9 cellular contexts compared by ENCODE assay signal in the genomic region with DNA sequence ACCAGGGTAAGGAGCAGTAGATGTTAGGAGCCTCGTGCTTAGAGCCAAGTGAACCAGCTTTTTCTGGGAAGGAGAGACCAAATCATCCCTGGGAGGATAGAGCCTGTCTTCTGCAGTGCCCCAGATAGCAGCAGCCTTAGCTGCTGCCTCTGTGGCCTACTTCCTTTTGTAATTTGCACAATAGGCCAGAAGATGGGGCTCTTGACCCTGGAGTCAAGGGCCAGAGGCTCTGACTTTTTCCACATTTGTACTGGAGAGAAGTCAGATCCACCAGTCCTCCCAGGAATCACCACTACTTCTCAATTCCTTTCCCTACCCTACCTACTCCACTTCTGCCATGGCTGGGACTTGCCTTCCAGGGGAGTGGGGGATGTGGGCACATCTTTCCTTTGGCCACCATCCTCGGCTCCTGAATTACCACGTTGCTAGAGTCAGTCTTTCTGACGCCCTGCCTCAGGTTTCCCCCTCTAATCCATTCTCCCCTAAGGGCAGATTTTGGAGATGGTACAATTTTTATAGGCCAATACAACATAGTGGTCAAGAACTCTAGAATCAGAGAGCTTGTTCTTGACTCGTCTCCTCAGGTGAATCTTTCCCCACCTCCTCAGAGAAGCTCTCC. TPM values are rescaled to one million over a fixed set of nuclear protein-coding genes. Genes with fewer than 3 reads are reported as not detected.
DNase-seq lines count a peak whose midpoint lies in the region; ATAC-seq and TF ChIP-seq lines count a peak whose summit lies in the region.
"Had no signal": no experiment of that assay in that cellular context is flagged by ENCODE, and none has a peak within 500 bp of the region (broad histone marks: within the 10 kb centered on the region; RNA-seq: fewer than 3 reads in every experiment).

No MANE protein-coding gene starts in this region.

- TF ChIP-seq CTCF in brain microvascular endothelial cell (IDR thresholded peaks at IDR 0.05; ENCODE audit: low read depth, low read length, missing control alignments): peak; percentile 78

- no peak for ATAC-seq in HG02798 (IDR thresholded peaks at IDR 0.05; ENCODE audit: poor library complexity, unreplicated experiment)

- H3K4me3 ChIP-seq in brain microvascular endothelial cell (ENCODE audit: low read depth, low read length): no peak overlapping the region
- H3K4me3 ChIP-seq: gastrocnemius medialis had no signal

- H3K36me3 ChIP-seq in brain microvascular endothelial cell (replicated peaks): no peaks in the 10 kb centered on the region
- H3K36me3 ChIP-seq: gastrocnemius medialis had no signal

- peaks cover 2% of the 10 kb centered on the region for H3K27me3 ChIP-seq in brain microvascular endothelial cell (replicated peaks)

- no peak overlapping the region for H3K27ac ChIP-seq in brain microvascular endothelial cell
- H3K27ac ChIP-seq: gastrocnemius medialis had no signal

- peak; percentile 60 for DNase-seq in activated CD8-positive, alpha-beta memory T cell treated with anti-CD3 and anti-CD28 coated beads for 24 hours
- no peak for DNase-seq in activated CD8-positive, alpha-beta memory T cell treated with anti-CD3 and anti-CD28 coated beads, Interleukin-2, amount 50 U/mL, for 4 hours
- DNase-seq in NCI-H1092 treated with DMSO at 0.1 percent for 48 hours (lab: John Stamatoyannopoulos, UW) (peak; percentile 34), SK-N-DZ (ENCODE audit: low spot score) (peak; percentile 80), brain microvascular endothelial cell (peak; percentile 45), iris pigment epithelial cell (ENCODE audit: low read depth) (peak; percentile 65)
- peak; percentile 8 for DNase-seq in stimulated activated CD8-positive, alpha-beta memory T cell treated with anti-CD3 and anti-CD28 coated beads, Interleukin-12 subunit alpha, Interleukin-12 subunit beta, amount 100 ng/mL, for 1 hour (ENCODE audit: low read depth)
- DNase-seq: gastrocnemius medialis had no signal

- in situ Hi-C loops in brain microvascular endothelial cell (cut with HindIII; ENCODE audit: low pct_ligation_motif_present, low sequenced_read_pairs): no loop called here

RNA-seq across cellular contexts. Expression of a gene that starts 3.3 kb away (rescaled TPM):
- 18.4 and 19.1 TPM in 2 replicates for polyA plus RNA-seq in SK-N-DZ (2014; cell fraction: cytosol; rRNA removed)
- polyA plus RNA-seq in SK-N-DZ (2014; cell fraction: nucleus; rRNA removed): 31.2 and 49.7 TPM in 2 replicates

RNA-seq across cellular contexts. Expression of a gene that starts 30.2 kb away (rescaled TPM):
- polyA plus RNA-seq in SK-N-DZ (2014; cell fraction: cytosol; rRNA removed): 31.4 and 57.6 TPM in 2 replicates
- polyA plus RNA-seq in SK-N-DZ (2014; cell fraction: nucleus; rRNA removed): 12.0 and 16.9 TPM in 2 replicates
